Comparison of ENCODE assay signal across 10 cellular contexts in genomic region chr13:102680842-102681725, GRCh38. TPM values are rescaled to one million over a fixed set of nuclear protein-coding genes. Genes with fewer than 3 reads are reported as not detected.
DNase-seq lines count a peak whose midpoint lies in the region; ATAC-seq and TF ChIP-seq lines count a peak whose summit lies in the region.
"Had no signal": no experiment of that assay in that cellular context is flagged by ENCODE, and none has a peak within 500 bp of the region (broad histone marks: within the 10 kb centered on the region; RNA-seq: fewer than 3 reads in every experiment).

No MANE protein-coding gene starts in this region.

- no peak overlapping the region for H3K4me3 Mint-ChIP-seq in effector memory CD8-positive, alpha-beta T cell
- H3K4me3 Mint-ChIP-seq: nephron had no signal

- intact Hi-C loops in left ventricle myocardium superior (cut with micrococcal nuclease) = no loop called here

- H3K9me3 Mint-ChIP-seq in effector memory CD8-positive, alpha-beta T cell = no peaks in the 10 kb centered on the region
- H3K9me3 Mint-ChIP-seq: nephron had no signal

- DNase-seq in AG20443 (ENCODE audit: low spot score) = peak; percentile 48
- peak; percentile 74 for DNase-seq in NCI-H1694 treated with DMSO at 0.1 percent for 48 hours (lab: John Stamatoyannopoulos, UW)
- no peak for DNase-seq in effector memory CD8-positive, alpha-beta T cell
- no peak for DNase-seq in NCI-H345 treated with DMSO at 0.1 percent for 48 hours (lab: John Stamatoyannopoulos, UW; ENCODE audit: unreplicated experiment)
- no peak for DNase-seq in mesenteric fat pad (ENCODE audit: low spot score)
- no peak for DNase-seq in left ventricle myocardium superior
- no peak for DNase-seq in GM20000 (ENCODE audit: low spot score)
- DNase-seq: NCI-H1105 had no signal

- peaks cover 4 to 15% of the 10 kb centered on the region in 2 donors for H3K4me1 Mint-ChIP-seq in effector memory CD8-positive, alpha-beta T cell (ENCODE audit: low read depth in 2 of 2)

- TF ChIP-seq CTCF in GM20000 (IDR thresholded peaks at IDR 0.05; ENCODE audit: extremely low read depth, missing control alignments) = no peak

- no peaks in the 10 kb centered on the region for H3K27me3 Mint-ChIP-seq in effector memory CD8-positive, alpha-beta T cell

- H3K36me3 Mint-ChIP-seq in effector memory CD8-positive, alpha-beta T cell (ENCODE audit: insufficient read depth) = peaks cover 26% of the 10 kb centered on the region

- peak overlapping the region; percentile 41 to 56 for H3K27ac Mint-ChIP-seq in effector memory CD8-positive, alpha-beta T cell
- H3K27ac Mint-ChIP-seq: nephron had no signal

- ATAC-seq in GM19035 (IDR thresholded peaks at IDR 0.05; ENCODE audit: unreplicated experiment) (peak; percentile 48), left ventricle myocardium superior (no peak)
- peak; percentile 60 for ATAC-seq in effector memory CD8-positive, alpha-beta T cell (replicated peaks)

RNA-seq across cellular contexts. Expression of gene METTL21C, which starts 13.8 kb away (rescaled TPM):
- total RNA-seq in mesenteric fat pad (not detected), left ventricle myocardium superior (not detected)

Comparison
In these comparisons a context has a peak if more than half of its experiments do, and no peak if none do; other contexts are left out.
1. DNase-seq: peak in AG20443 (single experiment) and NCI-H1694 treated with DMSO at 0.1 percent for 48 hours (single experiment); none in effector memory CD8-positive, alpha-beta T cell (0 of 3), NCI-H345 treated with DMSO at 0.1 percent for 48 hours (single experiment), mesenteric fat pad (single experiment), left ventricle myocardium superior (single experiment) and GM20000 (single experiment).